1 cellular context compared by ENCODE assay signal in the genomic region with DNA sequence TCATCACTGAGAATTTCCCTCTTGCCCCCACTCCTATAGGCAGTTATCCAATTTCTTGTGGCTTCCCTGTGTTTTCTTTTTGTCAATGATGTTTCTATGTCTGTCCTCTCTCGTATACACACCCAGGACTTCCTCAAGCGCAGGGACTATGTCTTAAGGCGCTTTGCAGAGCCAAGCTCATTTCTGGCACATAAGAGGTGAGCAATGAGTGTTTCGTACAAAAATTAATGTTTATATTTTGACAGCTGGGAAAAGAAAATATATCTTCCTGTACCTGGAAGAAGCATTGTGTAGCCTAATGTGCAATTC.
TF ChIP-seq lines count a peak whose summit lies in the region.

No MANE protein-coding gene starts in this region.

TF ChIP-seq in GM23338, 12 proteins besides CTCF, POLR2A, EP300 and RAD21 (continued from another document):
- TF ChIP-seq, protein P1, sequence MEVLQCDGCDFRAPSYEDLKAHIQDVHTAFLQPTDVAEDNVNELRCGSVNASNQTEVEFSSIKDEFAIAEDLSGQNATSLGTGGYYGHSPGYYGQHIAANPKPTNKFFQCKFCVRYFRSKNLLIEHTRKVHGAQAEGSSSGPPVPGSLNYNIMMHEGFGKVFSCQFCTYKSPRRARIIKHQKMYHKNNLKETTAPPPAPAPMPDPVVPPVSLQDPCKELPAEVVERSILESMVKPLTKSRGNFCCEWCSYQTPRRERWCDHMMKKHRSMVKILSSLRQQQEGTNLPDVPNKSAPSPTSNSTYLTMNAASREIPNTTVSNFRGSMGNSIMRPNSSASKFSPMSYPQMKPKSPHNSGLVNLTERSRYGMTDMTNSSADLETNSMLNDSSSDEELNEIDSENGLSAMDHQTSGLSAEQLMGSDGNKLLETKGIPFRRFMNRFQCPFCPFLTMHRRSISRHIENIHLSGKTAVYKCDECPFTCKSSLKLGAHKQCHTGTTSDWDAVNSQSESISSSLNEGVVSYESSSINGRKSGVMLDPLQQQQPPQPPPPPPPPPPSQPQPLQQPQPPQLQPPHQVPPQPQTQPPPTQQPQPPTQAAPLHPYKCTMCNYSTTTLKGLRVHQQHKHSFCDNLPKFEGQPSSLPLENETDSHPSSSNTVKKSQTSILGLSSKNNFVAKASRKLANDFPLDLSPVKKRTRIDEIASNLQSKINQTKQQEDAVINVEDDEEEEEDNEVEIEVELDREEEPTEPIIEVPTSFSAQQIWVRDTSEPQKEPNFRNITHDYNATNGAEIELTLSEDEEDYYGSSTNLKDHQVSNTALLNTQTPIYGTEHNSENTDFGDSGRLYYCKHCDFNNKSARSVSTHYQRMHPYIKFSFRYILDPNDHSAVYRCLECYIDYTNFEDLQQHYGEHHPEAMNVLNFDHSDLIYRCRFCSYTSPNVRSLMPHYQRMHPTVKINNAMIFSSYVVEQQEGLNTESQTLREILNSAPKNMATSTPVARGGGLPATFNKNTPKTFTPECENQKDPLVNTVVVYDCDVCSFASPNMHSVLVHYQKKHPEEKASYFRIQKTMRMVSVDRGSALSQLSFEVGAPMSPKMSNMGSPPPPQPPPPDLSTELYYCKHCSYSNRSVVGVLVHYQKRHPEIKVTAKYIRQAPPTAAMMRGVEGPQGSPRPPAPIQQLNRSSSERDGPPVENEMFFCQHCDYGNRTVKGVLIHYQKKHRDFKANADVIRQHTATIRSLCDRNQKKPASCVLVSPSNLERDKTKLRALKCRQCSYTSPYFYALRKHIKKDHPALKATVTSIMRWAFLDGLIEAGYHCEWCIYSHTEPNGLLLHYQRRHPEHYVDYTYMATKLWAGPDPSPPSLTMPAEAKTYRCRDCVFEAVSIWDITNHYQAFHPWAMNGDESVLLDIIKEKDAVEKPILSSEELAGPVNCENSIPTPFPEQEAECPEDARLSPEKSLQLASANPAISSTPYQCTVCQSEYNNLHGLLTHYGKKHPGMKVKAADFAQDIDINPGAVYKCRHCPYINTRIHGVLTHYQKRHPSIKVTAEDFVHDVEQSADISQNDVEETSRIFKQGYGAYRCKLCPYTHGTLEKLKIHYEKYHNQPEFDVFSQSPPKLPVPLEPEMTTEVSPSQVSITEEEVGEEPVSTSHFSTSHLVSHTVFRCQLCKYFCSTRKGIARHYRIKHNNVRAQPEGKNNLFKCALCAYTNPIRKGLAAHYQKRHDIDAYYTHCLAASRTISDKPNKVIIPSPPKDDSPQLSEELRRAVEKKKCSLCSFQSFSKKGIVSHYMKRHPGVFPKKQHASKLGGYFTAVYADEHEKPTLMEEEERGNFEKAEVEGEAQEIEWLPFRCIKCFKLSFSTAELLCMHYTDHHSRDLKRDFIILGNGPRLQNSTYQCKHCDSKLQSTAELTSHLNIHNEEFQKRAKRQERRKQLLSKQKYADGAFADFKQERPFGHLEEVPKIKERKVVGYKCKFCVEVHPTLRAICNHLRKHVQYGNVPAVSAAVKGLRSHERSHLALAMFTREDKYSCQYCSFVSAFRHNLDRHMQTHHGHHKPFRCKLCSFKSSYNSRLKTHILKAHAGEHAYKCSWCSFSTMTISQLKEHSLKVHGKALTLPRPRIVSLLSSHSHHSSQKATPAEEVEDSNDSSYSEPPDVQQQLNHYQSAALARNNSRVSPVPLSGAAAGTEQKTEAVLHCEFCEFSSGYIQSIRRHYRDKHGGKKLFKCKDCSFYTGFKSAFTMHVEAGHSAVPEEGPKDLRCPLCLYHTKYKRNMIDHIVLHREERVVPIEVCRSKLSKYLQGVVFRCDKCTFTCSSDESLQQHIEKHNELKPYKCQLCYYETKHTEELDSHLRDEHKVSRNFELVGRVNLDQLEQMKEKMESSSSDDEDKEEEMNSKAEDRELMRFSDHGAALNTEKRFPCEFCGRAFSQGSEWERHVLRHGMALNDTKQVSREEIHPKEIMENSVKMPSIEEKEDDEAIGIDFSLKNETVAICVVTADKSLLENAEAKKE (CRISPR knock-in tag; IDR thresholded peaks at IDR 0.05), result no peak
- TF ChIP-seq EZH2phosphoT487 (IDR thresholded peaks at IDR 0.05; ENCODE audit: unreplicated experiment) (no peak), NANOG (IDR thresholded peaks at IDR 0.05; ENCODE audit: borderline replicate concordance) (no peak)
